Comparison of ENCODE assay signal across 1 cellular context in the genomic region with DNA sequence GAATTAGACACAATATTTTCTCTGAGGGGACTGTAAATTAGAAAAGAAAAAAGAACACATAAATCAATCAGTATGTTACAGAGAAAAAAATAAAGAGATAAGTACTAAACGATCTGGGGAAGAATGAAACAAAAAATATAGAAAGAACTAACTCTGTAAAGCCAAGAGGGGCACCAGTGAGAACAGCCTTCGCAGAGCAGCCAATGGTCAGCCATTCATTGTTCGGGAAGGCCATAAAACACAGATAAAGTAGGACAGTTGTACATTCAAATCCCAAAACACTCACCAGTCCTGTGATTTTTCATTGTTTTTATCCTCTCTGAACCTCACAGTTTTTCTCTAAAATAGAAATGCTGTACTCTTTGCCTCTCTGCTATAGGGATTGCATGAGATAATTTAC.
TF ChIP-seq lines count a peak whose summit lies in the region.

No MANE protein-coding gene starts in this region.

TF ChIP-seq in GM12878, 131 proteins besides CTCF, POLR2A, EP300 and RAD21 (continued from another document):
- no peak for TF ChIP-seq ZNF687 (IDR thresholded peaks at IDR 0.05)
- TF ChIP-seq MEF2A (IDR thresholded peaks at IDR 0.05; ENCODE audit: insufficient read depth, low read depth, low read length): no peak
- no peak for TF ChIP-seq ZNF622 (IDR thresholded peaks at IDR 0.05)
- no peak for TF ChIP-seq POLR2AphosphoS5 (IDR thresholded peaks at IDR 0.05; ENCODE audit: low read length)
- no peak for TF ChIP-seq MTA2 (IDR thresholded peaks at IDR 0.05; ENCODE audit: low read depth)
- TF ChIP-seq, protein P1, sequence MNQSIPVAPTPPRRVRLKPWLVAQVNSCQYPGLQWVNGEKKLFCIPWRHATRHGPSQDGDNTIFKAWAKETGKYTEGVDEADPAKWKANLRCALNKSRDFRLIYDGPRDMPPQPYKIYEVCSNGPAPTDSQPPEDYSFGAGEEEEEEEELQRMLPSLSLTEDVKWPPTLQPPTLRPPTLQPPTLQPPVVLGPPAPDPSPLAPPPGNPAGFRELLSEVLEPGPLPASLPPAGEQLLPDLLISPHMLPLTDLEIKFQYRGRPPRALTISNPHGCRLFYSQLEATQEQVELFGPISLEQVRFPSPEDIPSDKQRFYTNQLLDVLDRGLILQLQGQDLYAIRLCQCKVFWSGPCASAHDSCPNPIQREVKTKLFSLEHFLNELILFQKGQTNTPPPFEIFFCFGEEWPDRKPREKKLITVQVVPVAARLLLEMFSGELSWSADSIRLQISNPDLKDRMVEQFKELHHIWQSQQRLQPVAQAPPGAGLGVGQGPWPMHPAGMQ (IDR thresholded peaks at IDR 0.05; ENCODE audit: borderline replicate concordance): no peak
- no peak for TF ChIP-seq POU2F2 (IDR thresholded peaks at IDR 0.05; ENCODE audit: borderline replicate concordance, low read depth, low read length)
TF ChIP-seq in GM12878: peak in this region for 0.
